ENCODE assay signal across 32 cellular contexts in the genomic region with DNA sequence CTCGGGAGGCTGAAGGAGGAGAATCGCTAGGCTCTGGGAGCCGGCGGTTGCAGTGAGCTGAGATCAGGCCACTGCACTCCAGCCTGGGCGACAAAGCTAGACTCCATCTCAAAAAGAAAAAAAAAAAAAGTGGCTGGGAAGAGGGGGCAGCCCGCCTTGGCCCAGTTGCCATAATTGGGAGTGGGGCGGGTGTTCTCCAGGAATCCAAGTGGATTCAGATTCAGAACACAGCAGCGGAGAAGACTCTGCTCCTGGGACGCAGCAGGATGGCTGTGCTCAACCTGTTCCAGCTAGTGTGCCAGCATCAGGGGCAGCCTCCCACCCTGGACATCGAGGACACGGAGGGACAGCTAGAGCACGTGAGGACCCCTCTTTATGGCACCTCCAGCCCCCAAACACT. TPM values are rescaled to one million over a fixed set of nuclear protein-coding genes. Genes with fewer than 3 reads are reported as not detected.
DNase-seq lines count a peak whose midpoint lies in the region; ATAC-seq and TF ChIP-seq lines count a peak whose summit lies in the region.
"Had no signal": no experiment of that assay in that cellular context is flagged by ENCODE, and none has a peak within 500 bp of the region (broad histone marks: within the 10 kb centered on the region; RNA-seq: fewer than 3 reads in every experiment).

No MANE protein-coding gene starts in this region.

- peak overlapping the region; percentile 30 for H3K4me3 Mint-ChIP-seq in activated CD4-positive, alpha-beta T cell treated with anti-CD3 and anti-CD28 coated beads for 36 hours
- H3K4me3 Mint-ChIP-seq in WTC11 = peak overlapping the region; percentile 53
- H3K4me3 Mint-ChIP-seq: activated naive CD8-positive, alpha-beta T cell treated with anti-CD3 and anti-CD28 coated beads, Interleukin-2, amount 50 U/mL, for 24 hours had no signal

- H3K4me1 ChIP-seq in HUES6 (ENCODE audit: control insufficient read depth, insufficient read depth, low read length) (peaks cover 13% of the 10 kb centered on the region), neuronal stem cell (ENCODE audit: control insufficient read depth in 2 of 2, insufficient read depth in 1 of 2, low read depth in 1 of 2, low read length in 2 of 2) (peaks cover 12 to 14% of the 10 kb centered on the region in 2 donors)

- H3K14ac ChIP-seq in neuronal stem cell (ENCODE audit: low read length) = no peak overlapping the region

- H3K9me3 Mint-ChIP-seq in activated CD4-positive, alpha-beta T cell treated with anti-CD3 and anti-CD28 coated beads for 36 hours (ENCODE audit: low read depth) = no peaks in the 10 kb centered on the region
- H3K9me3 Mint-ChIP-seq in WTC11 = no peaks in the 10 kb centered on the region
- H3K9me3 Mint-ChIP-seq: activated naive CD8-positive, alpha-beta T cell treated with anti-CD3 and anti-CD28 coated beads, Interleukin-2, amount 50 U/mL, for 24 hours; activated T-cell treated with anti-CD3 and anti-CD28 coated beads, Interleukin-2, amount 50 U/mL, for 24 hours; effector memory CD8-positive, alpha-beta T cell; type B pancreatic cell had no signal

- H3K4me3 ChIP-seq in HUES6 (ENCODE audit: low read depth, low read length) (peak overlapping the region; percentile 48; the same call in 1 of the 2 replicates), neuronal stem cell (ENCODE audit: low read length in 2 of 2) (no peak overlapping the region)
- H3K4me3 ChIP-seq: left lung, prostate gland had no signal

- TF ChIP-seq CTCF in WTC11 (IDR thresholded peaks at IDR 0.05) = no peak

- POLR2A ChIA-PET in activated CD4-positive, alpha-beta T cell treated with anti-CD3 and anti-CD28 coated beads for 36 hours (lab: Charles Lee) = interaction anchor here (0.6 kb wide), 1 partner anchor 11 kb away, joined by 3 read pairs; no protein-coding TSS in a partner anchor
- POLR2A ChIA-PET in WTC11 (lab: Charles Lee) = interaction anchor here (0.6 kb wide), 1 partner anchor 116 kb away, joined by 3 read pairs; no protein-coding TSS in a partner anchor

- intact Hi-C loops in activated CD4-positive, alpha-beta T cell treated with anti-CD3 and anti-CD28 coated beads for 36 hours (cut with DNase I, micrococcal nuclease) = no loop called here

- H3K27me3 ChIP-seq in HUES6 (ENCODE audit: control insufficient read depth, insufficient read depth, low read length) = peaks cover 58% of the 10 kb centered on the region
- peaks cover 5 to 52% (median 27%) of the 10 kb centered on the region in 3 experiments for H3K27me3 ChIP-seq in neuronal stem cell (ENCODE audit: control insufficient read depth in 3 of 3, insufficient read depth in 3 of 3, low read depth in 1 of 3, low read length in 3 of 3)

- no peak overlapping the region for H2AFZ ChIP-seq in neuronal stem cell (ENCODE audit: low read length)

- no peak overlapping the region for H3K23ac ChIP-seq in neuronal stem cell (ENCODE audit: low read depth, low read length, poor library complexity)

- no peak overlapping the region for H4K8ac ChIP-seq in neuronal stem cell (ENCODE audit: low read depth, low read length)

- H3K79me1 ChIP-seq in neuronal stem cell (ENCODE audit: low read depth, low read length) = peaks cover 7% of the 10 kb centered on the region

- no CpG with 5 or more reads among the region's 12 CpGs for WGBS in neuronal stem cell (ENCODE audit: extremely low coverage in 2 of 2, insufficient read length in 2 of 2, insufficient replicate concordance in 1 of 2), 2 donors

- peak overlapping the region; percentile 72 for H3K18ac ChIP-seq in neuronal stem cell (ENCODE audit: low read length)

- peak overlapping the region; percentile 69 for H2AK5ac ChIP-seq in neuronal stem cell (ENCODE audit: low read depth, low read length)

- H4K91ac ChIP-seq in neuronal stem cell (ENCODE audit: low read depth, low read length, poor library complexity) = no peak overlapping the region

- no peak for ATAC-seq in activated CD4-positive, alpha-beta T cell treated with anti-CD3 and anti-CD28 coated beads for 36 hours
- ATAC-seq in WTC11 (no peak), GM21447 (IDR thresholded peaks at IDR 0.05; ENCODE audit: unreplicated experiment) (no peak), GM21367 (IDR thresholded peaks at IDR 0.05; ENCODE audit: unreplicated experiment) (no peak)
- ATAC-seq: activated naive CD8-positive, alpha-beta T cell treated with anti-CD3 and anti-CD28 coated beads, Interleukin-2, amount 50 U/mL, for 24 hours; effector memory CD8-positive, alpha-beta T cell; sciatic nerve had no signal

- no peak overlapping the region for H2BK120ac ChIP-seq in neuronal stem cell (ENCODE audit: low read depth, low read length)

- H2BK5ac ChIP-seq in neuronal stem cell (ENCODE audit: low read length) = no peak overlapping the region

- peaks cover 9% of the 10 kb centered on the region for H3K36me3 Mint-ChIP-seq in activated CD4-positive, alpha-beta T cell treated with anti-CD3 and anti-CD28 coated beads for 36 hours (ENCODE audit: low read depth)
- peaks cover 16% of the 10 kb centered on the region for H3K36me3 Mint-ChIP-seq in WTC11

- peaks cover 17% of the 10 kb centered on the region for H3K4me1 Mint-ChIP-seq in activated CD4-positive, alpha-beta T cell treated with anti-CD3 and anti-CD28 coated beads for 36 hours
- peaks cover 13% of the 10 kb centered on the region for H3K4me1 Mint-ChIP-seq in WTC11

- CTCF ChIA-PET in activated CD4-positive, alpha-beta T cell treated with anti-CD3 and anti-CD28 coated beads for 36 hours (lab: Charles Lee) = interaction anchor here (0.5 to 5.0 kb wide), 4 partner anchors 18 to 106 kb away, joined by 3 to 57 read pairs (median 14); a partner anchor contains a TSS
- CTCF ChIA-PET in WTC11 (lab: Charles Lee) = interaction anchor here (0.6 to 7.3 kb wide), 9 partner anchors 10 to 162 kb away, joined by 3 to 181 read pairs (median 13); a partner anchor contains a TSS

- H2BK15ac ChIP-seq in neuronal stem cell (ENCODE audit: low read length) = no peak overlapping the region

- peak overlapping the region; percentile 69 for H2BK12ac ChIP-seq in neuronal stem cell (ENCODE audit: low read length)

- H3K9me3 ChIP-seq in HUES6 (ENCODE audit: control insufficient read depth, insufficient read depth, low read depth, low read length) (no peaks in the 10 kb centered on the region), neuronal stem cell (replicated peaks in 1 of 2; ENCODE audit: control insufficient read depth in 2 of 2, insufficient read depth in 1 of 2, low read depth in 1 of 2, low read length in 2 of 2) (no peaks in the 10 kb centered on the region)
- H3K9me3 ChIP-seq: left lung, prostate gland had no signal

- H3K9ac ChIP-seq in HUES6 (ENCODE audit: low read length) (no peak overlapping the region), neuronal stem cell (ENCODE audit: low read depth, low read length, poor library complexity) (peak overlapping the region; percentile 68)

- H3K27me3 Mint-ChIP-seq in activated CD4-positive, alpha-beta T cell treated with anti-CD3 and anti-CD28 coated beads for 36 hours = peaks cover 11% of the 10 kb centered on the region
- H3K27me3 Mint-ChIP-seq in WTC11 (ENCODE audit: low read depth) = peaks cover 53% of the 10 kb centered on the region

- peaks cover 27% of the 10 kb centered on the region for H3K36me3 ChIP-seq in HUES6 (ENCODE audit: control insufficient read depth, insufficient read depth, low read length)
- peaks cover 19 to 30% of the 10 kb centered on the region in 2 donors for H3K36me3 ChIP-seq in neuronal stem cell (replicated peaks in 1 of 2; ENCODE audit: control insufficient read depth in 2 of 2, insufficient read depth in 2 of 2, low read length in 2 of 2)

- H3K27ac ChIP-seq in HUES6 (ENCODE audit: low read depth, low read length) (no peak overlapping the region), neuronal stem cell (replicated peaks; ENCODE audit: low read length) (no peak overlapping the region)
- H3K27ac ChIP-seq: 22Rv1, cardiac muscle cell, coronary artery, left lung, prostate gland had no signal

- H3K4me2 ChIP-seq in neuronal stem cell (ENCODE audit: insufficient read depth, low read length, poor library complexity, severe bottlenecking) = no peak overlapping the region

- H3K4ac ChIP-seq in neuronal stem cell (ENCODE audit: low read length) = no peak overlapping the region

- no peak for DNase-seq in activated CD4-positive, alpha-beta T cell treated with anti-CD3 and anti-CD28 coated beads for 36 hours
- DNase-seq in activated CD4-positive, alpha-beta T cell treated with anti-CD3 and anti-CD28 coated beads for 4 hours = no peak
- DNase-seq in WTC11 (ENCODE audit: low spot score) (no peak), neuronal stem cell (ENCODE audit: low spot score) (no peak), NOMO-1 treated with dmso at 0.1 percent for 144 hours (lab: John Stamatoyannopoulos, UW; ENCODE audit: unreplicated experiment) (no peak)
- DNase-seq: activated CD4-positive, alpha-beta T cell treated with anti-CD3 and anti-CD28 coated beads, Interleukin-2, amount 50 U/mL, for 1 hour; activated gamma-delta T cell treated with Interleukin-2 at 50 U/mL for 16 hours; activated naive CD8-positive, alpha-beta T cell treated with anti-CD3 and anti-CD28 coated beads, Interleukin-2, amount 50 U/mL, for 24 hours; effector memory CD8-positive, alpha-beta T cell; erythroblast; HCEC 1CT; left lung; NCI-H1436 treated with DMSO at 0.1 percent for 48 hours; NCI-H2081 treated with DMSO at 0.1 percent for 48 hours; NCI-H226; stimulated activated CD4-positive, alpha-beta T cell treated with anti-CD3 and anti-CD28 coated beads, Interleukin-2, amount 100 ng/mL, for 48 hours; T1000 had no signal

- no peak overlapping the region for H3K27ac Mint-ChIP-seq in activated CD4-positive, alpha-beta T cell treated with anti-CD3 and anti-CD28 coated beads for 36 hours
- H3K27ac Mint-ChIP-seq in WTC11 = no peak overlapping the region
- H3K27ac Mint-ChIP-seq: activated naive CD8-positive, alpha-beta T cell treated with anti-CD3 and anti-CD28 coated beads, Interleukin-2, amount 50 U/mL, for 24 hours; activated T-cell treated with anti-CD3 and anti-CD28 coated beads, Interleukin-2, amount 50 U/mL, for 24 hours; effector memory CD8-positive, alpha-beta T cell; type B pancreatic cell had no signal

RNA-seq across cellular contexts. Expression of a gene that starts 5.5 kb away (rescaled TPM):
- total RNA-seq in activated CD4-positive, alpha-beta T cell treated with anti-CD3 and anti-CD28 coated beads for 36 hours = 1 to 10 TPM in 1 of 2 experiments, under 1 TPM in 1; 0.86 to 1.1 TPM
- 0.30 to 0.94 TPM (median 0.37 TPM) in 3 replicates for total RNA-seq in WTC11 (2021)
- polyA plus RNA-seq in neuronal stem cell (2013, experiment 1 of 2) = 0.22 TPM
- polyA plus RNA-seq in neuronal stem cell (2013, experiment 2 of 2) = 0.19 TPM
- total RNA-seq: astrocyte, cardiac muscle cell, HepG2, mesenteric fat pad, myocyte, subcutaneous adipose tissue had no signal
- polyA plus RNA-seq: cardiac muscle cell, HepG2 had no signal

RNA-seq across cellular contexts. Expression of a gene that starts 19.5 kb away (rescaled TPM):
- total RNA-seq in activated CD4-positive, alpha-beta T cell treated with anti-CD3 and anti-CD28 coated beads for 36 hours = 10 to 100 TPM in 1 of 2 experiments, 1 to 10 TPM in 1; 9.0 to 10.6 TPM
- total RNA-seq in WTC11 (2021) = 6.9 to 8.1 TPM (median 8.0 TPM) in 3 replicates
- polyA plus RNA-seq in neuronal stem cell (2013, experiment 1 of 2) = 0.26 TPM
- 0.19 TPM for polyA plus RNA-seq in neuronal stem cell (2013, experiment 2 of 2)
- total RNA-seq: HepG2, mesenteric fat pad, myocyte, subcutaneous adipose tissue had no signal
- polyA plus RNA-seq: HepG2 had no signal

RNA-seq across cellular contexts. Expression of a gene that starts 30.2 kb away (rescaled TPM):
- 100 to 1,000 TPM; 118 to 132 TPM for total RNA-seq in activated CD4-positive, alpha-beta T cell treated with anti-CD3 and anti-CD28 coated beads for 36 hours
- 120 to 151 TPM (median 123 TPM) in 3 replicates for total RNA-seq in WTC11 (2021)
- 60.8 TPM for polyA plus RNA-seq in neuronal stem cell (2013, experiment 1 of 2)
- 59.6 TPM for polyA plus RNA-seq in neuronal stem cell (2013, experiment 2 of 2)

RNA-seq across cellular contexts. Expression of a gene that starts 30.5 kb away (rescaled TPM):
- 10 to 100 TPM; 23.4 to 25.7 TPM for total RNA-seq in activated CD4-positive, alpha-beta T cell treated with anti-CD3 and anti-CD28 coated beads for 36 hours
- total RNA-seq in WTC11 (2021) = 26.4 to 29.3 TPM (median 27.1 TPM) in 3 replicates
- 14.5 TPM for polyA plus RNA-seq in neuronal stem cell (2013, experiment 1 of 2)
- polyA plus RNA-seq in neuronal stem cell (2013, experiment 2 of 2) = 14.3 TPM
